10 cellular contexts compared by ENCODE assay signal in the genomic region with DNA sequence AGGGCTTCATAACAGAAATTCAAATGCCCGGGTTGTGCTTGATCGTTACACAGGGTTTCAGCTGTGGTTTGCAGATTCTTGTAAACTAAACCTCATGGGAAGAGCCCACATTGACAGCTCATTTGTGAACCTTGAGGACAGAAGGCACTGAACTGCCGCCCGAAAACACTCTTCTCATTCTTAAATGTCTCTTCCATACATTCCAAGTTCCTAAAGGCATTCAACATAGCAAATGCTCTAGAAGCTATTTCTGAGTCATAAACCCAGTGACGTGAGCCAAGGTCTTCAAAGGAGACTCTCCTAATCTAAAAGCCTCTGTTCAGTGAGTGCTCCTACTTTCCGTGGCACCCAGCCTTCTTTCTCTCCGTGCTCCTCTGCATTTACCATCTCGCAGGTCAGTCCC.
DNase-seq lines count a peak whose midpoint lies in the region; ATAC-seq and TF ChIP-seq lines count a peak whose summit lies in the region.
"Had no signal": no experiment of that assay in that cellular context is flagged by ENCODE, and none has a peak within 500 bp of the region (broad histone marks: within the 10 kb centered on the region; RNA-seq: fewer than 3 reads in every experiment).

No MANE protein-coding gene starts in this region.

- peaks cover 13% of the 10 kb centered on the region for H3K27me3 Mint-ChIP-seq in nephron progenitor cell (ENCODE audit: low read depth, poor library complexity)

- no peak overlapping the region for H3K27ac ChIP-seq in trophoblast cell (ENCODE audit: low read depth, low read length)
- no peak overlapping the region for H3K27ac ChIP-seq in testis

- H3K36me3 ChIP-seq in trophoblast cell (ENCODE audit: control insufficient read depth in 1 of 2, insufficient read depth in 2 of 2, low read length in 2 of 2) (no peaks in the 10 kb centered on the region), testis (ENCODE audit: low read depth, missing control alignments) (no peaks in the 10 kb centered on the region)

- H3K27me3 ChIP-seq in trophoblast cell (ENCODE audit: insufficient read depth, low read length) (no peaks in the 10 kb centered on the region), testis (no peaks in the 10 kb centered on the region)

- H3K27ac Mint-ChIP-seq in nephron progenitor cell = no peak overlapping the region
- H3K27ac Mint-ChIP-seq: activated CD4-positive, alpha-beta T cell treated with anti-CD3 and anti-CD28 coated beads for 36 hours had no signal

- H2BK5ac ChIP-seq in trophoblast cell (ENCODE audit: low read depth, low read length, poor library complexity) = no peak overlapping the region

- no peak overlapping the region for H3K4me2 ChIP-seq in trophoblast cell (ENCODE audit: low read length)

- H4K91ac ChIP-seq in trophoblast cell (ENCODE audit: low read depth, low read length) = no peak overlapping the region

- no peak overlapping the region for H2AK5ac ChIP-seq in trophoblast cell (ENCODE audit: low read length)

- no peak overlapping the region for H3K4ac ChIP-seq in trophoblast cell (ENCODE audit: low read depth, low read length)

- H3K4me3 ChIP-seq in trophoblast cell (ENCODE audit: low read depth, low read length) (no peak overlapping the region), testis (no peak overlapping the region)

- H3K4me1 ChIP-seq in trophoblast cell (ENCODE audit: control insufficient read depth in 1 of 2, insufficient read depth in 2 of 2, low read length in 2 of 2) (no peaks in the 10 kb centered on the region), testis (peaks cover 4% of the 10 kb centered on the region)

- no peaks in the 10 kb centered on the region for H3K9me3 ChIP-seq in trophoblast cell (ENCODE audit: insufficient read depth, low read depth, low read length)
- H3K9me3 ChIP-seq in testis = no peaks in the 10 kb centered on the region

- no peak overlapping the region for H4K8ac ChIP-seq in trophoblast cell (ENCODE audit: low read depth, low read length)

- no peak overlapping the region for H4K12ac ChIP-seq in trophoblast cell (ENCODE audit: low read depth, low read length)

- no peaks in the 10 kb centered on the region for H3K79me1 ChIP-seq in trophoblast cell (ENCODE audit: low read length)

- H3K4me3 Mint-ChIP-seq in nephron progenitor cell = no peak overlapping the region
- H3K4me3 Mint-ChIP-seq: activated CD4-positive, alpha-beta T cell treated with anti-CD3 and anti-CD28 coated beads for 36 hours had no signal

- no CpG with 5 or more reads among the region's 8 CpGs for WGBS in trophoblast cell (ENCODE audit: extremely low coverage, insufficient coverage, insufficient read length)
- 66 to 71% methylated on average over 8 of the region's 8 CpGs for WGBS in testis, 2 donors

- H3K9me3 Mint-ChIP-seq in nephron progenitor cell = no peaks in the 10 kb centered on the region
- H3K9me3 Mint-ChIP-seq: brain had no signal

- no peak overlapping the region for H2BK120ac ChIP-seq in trophoblast cell (ENCODE audit: insufficient read depth, low read length, poor library complexity)

- no peaks in the 10 kb centered on the region for H3K79me2 ChIP-seq in trophoblast cell (ENCODE audit: control insufficient read depth, insufficient read depth, low read length, poor library complexity)

- DNase-seq in ELR (ENCODE audit: low read depth) (peak; percentile 2), NCI-H460 (ENCODE audit: extremely low read depth, low read depth) (peak; percentile 15), trophoblast cell (peak; percentile 36 to 72), testis (no peak), nephron progenitor cell (no peak)
- no peak for DNase-seq in stimulated activated CD4-positive, alpha-beta T cell treated with anti-CD3 and anti-CD28 coated beads, Interleukin-4, amount 100 ng/mL, for 1 hour

- no peak overlapping the region for H2BK12ac ChIP-seq in trophoblast cell (ENCODE audit: low read length)

- H2AFZ ChIP-seq in trophoblast cell (ENCODE audit: insufficient read depth, low read length, poor library complexity) = no peak overlapping the region

- no peak overlapping the region for H3K14ac ChIP-seq in trophoblast cell (ENCODE audit: low read length)

- intact Hi-C loops in testis (cut with DNase I; ENCODE audit: low total_unique reads) = no loop called here

- TF ChIP-seq CTCF in testis (IDR thresholded peaks at IDR 0.05) (no peak), nephron progenitor cell (IDR thresholded peaks at IDR 0.05) (no peak)

- ATAC-seq in esophagus mucosa = peak; percentile 52
- no peak for ATAC-seq in GM21529 (IDR thresholded peaks at IDR 0.05; ENCODE audit: unreplicated experiment)

- peaks cover 13% of the 10 kb centered on the region for H3K4me1 Mint-ChIP-seq in nephron progenitor cell

- H3K18ac ChIP-seq in trophoblast cell (ENCODE audit: low read length) = no peak overlapping the region

- no peaks in the 10 kb centered on the region for H3K36me3 Mint-ChIP-seq in nephron progenitor cell (ENCODE audit: low read depth)
- H3K36me3 Mint-ChIP-seq: brain had no signal

- H3K23ac ChIP-seq in trophoblast cell (ENCODE audit: low read length) = no peak overlapping the region

- H3K9ac ChIP-seq in trophoblast cell (ENCODE audit: low read length) = no peak overlapping the region

- no peak for TF ChIP-seq POLR2A in testis (IDR thresholded peaks at IDR 0.05)

Comparison
In these comparisons a context has a peak if more than half of its experiments do, and no peak if none do; other contexts are left out.
1. DNase-seq: peak in ELR (single experiment), NCI-H460 (single experiment) and trophoblast cell (2 of 2); none in stimulated activated CD4-positive, alpha-beta T cell treated with anti-CD3 and anti-CD28 coated beads, Interleukin-4, amount 100 ng/mL, for 1 hour (single experiment), testis (single experiment) and nephron progenitor cell (single experiment).